Comparison of ENCODE assay signal across 20 cellular contexts in the genomic region with DNA sequence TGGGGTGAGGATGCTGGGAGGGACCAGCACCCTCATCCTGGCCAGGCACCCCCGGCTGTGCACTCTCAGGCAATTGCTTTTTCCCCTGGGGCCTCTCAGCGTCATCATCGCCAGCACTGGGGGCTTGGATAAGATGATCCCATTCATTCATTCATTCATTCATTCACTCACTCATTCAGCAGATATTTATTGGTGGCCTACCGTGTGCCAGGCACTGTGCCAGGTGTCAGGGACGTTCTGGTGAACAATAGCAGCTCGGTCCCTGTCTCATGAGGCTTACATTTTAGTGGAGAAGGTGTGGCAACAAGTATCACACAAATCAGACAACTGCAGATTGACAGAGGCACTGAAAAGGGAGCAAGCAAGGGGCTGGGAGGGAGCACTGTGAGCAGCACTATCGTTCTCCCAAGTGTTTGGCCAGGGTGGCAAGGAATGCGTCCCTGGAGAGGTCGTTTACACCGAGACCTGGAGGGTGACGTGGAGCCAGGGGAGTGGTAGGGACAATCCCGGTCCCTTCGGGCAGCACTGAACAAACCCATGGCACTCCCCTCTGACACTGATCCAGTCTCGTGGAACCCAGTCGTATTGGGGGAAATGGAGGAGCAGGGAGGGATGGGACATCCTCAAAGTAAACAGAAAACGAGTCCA.
DNase-seq lines count a peak whose midpoint lies in the region; ATAC-seq, FAIRE-seq and TF ChIP-seq lines count a peak whose summit lies in the region.
"Had no signal": no experiment of that assay in that cellular context is flagged by ENCODE, and none has a peak within 500 bp of the region (broad histone marks: within the 10 kb centered on the region; RNA-seq: fewer than 3 reads in every experiment).

No MANE protein-coding gene starts in this region.

- POLR2A ChIA-PET in K562 (lab: Yijun Ruan, JAX) = no interaction called here

- FAIRE-seq in K562 (lab: Jason Lieb, UNC) = no peak
- FAIRE-seq: RCC 7860 had no signal

- TF ChIP-seq RAD21 in K562 (CRISPR knock-in tag; conservative IDR thresholded peaks at IDR 0.05 in 1 of 2, IDR thresholded peaks at IDR 0.05 in 1 of 2) = no peak

- H3K9me3 ChIP-seq in K562 (replicated peaks; ENCODE audit: control insufficient read depth, insufficient read depth, low read depth, low read length) (no peaks in the 10 kb centered on the region), uterus (no peaks in the 10 kb centered on the region), gastrocnemius medialis (no peaks in the 10 kb centered on the region)
- H3K9me3 ChIP-seq: MG63 had no signal

- no peak overlapping the region for H2AFZ ChIP-seq in K562 (ENCODE audit: low read depth, low read length)

- H4K20me1 ChIP-seq in K562 (replicated peaks; ENCODE audit: control insufficient read depth, insufficient read depth, low read length) = 0 out of 2 replicates have a peak, but pooled peaks cover 4% of the 10 kb centered on the region

- ATAC-seq in Right ventricle myocardium superior (ENCODE audit: poor library complexity) (no peak), K562 (no peak; the same call in 2 of the 3 replicates), HG03469 (IDR thresholded peaks at IDR 0.05; ENCODE audit: unreplicated experiment) (no peak), gastrocnemius medialis (no peak)
- ATAC-seq: GM23338, SK-N-SH treated with all-trans-retinoic acid at 6 μM for 48 hours had no signal

- H3K4me1 ChIP-seq in K562 (replicated peaks in 1 of 2; ENCODE audit: control insufficient read depth in 2 of 2, insufficient read depth in 2 of 2, low read length in 2 of 2) = peaks cover 4 to 12% of the 10 kb centered on the region in 2 experiments; a peak in 3 of 5 replicates
- H3K4me1 ChIP-seq in uterus = no peaks in the 10 kb centered on the region
- H3K4me1 ChIP-seq in gastrocnemius medialis = no peaks in the 10 kb centered on the region

- H3K9ac ChIP-seq in K562 (ENCODE audit: insufficient read depth in 1 of 2, low read depth in 2 of 2, low read length in 2 of 2) = no peak overlapping the region

- H3K4me3 ChIP-seq in K562 = no peak overlapping the region
- H3K4me3 ChIP-seq in uterus = no peak overlapping the region
- H3K4me3 ChIP-seq in gastrocnemius medialis = no peak overlapping the region
- H3K4me3 ChIP-seq: GM23338, MG63 had no signal

- no peak overlapping the region for H3K27ac ChIP-seq in K562 (ENCODE audit: extremely low read depth, low read depth, low read length)
- H3K27ac ChIP-seq in uterus = no peak overlapping the region
- H3K27ac ChIP-seq in gastrocnemius medialis = no peak overlapping the region

- H3K79me2 ChIP-seq in K562 (ENCODE audit: control insufficient read depth, insufficient read depth, low read length) = no peaks in the 10 kb centered on the region

- DNase-seq in cardiac septum (ENCODE audit: low spot score) (peak; percentile 68), Right ventricle myocardium superior (no peak), K562 (ENCODE audit: extremely low read depth in 1 of 4, low spot score in 3 of 4) (no peak), mesenteric fat pad (ENCODE audit: low spot score) (peak; percentile 59), uterus (peak; percentile 2 to 3), dedifferentiated amniotic fluid mesenchymal stem cell (ENCODE audit: extremely low spot score) (no peak), gastrocnemius medialis (no peak)
- DNase-seq: Calu3; CD4-positive, alpha-beta T cell; DMS79; MG63; NCI-H1092; NCI-H1694 treated with DMSO at 0.1 percent for 48 hours; NCI-H2107; NCI-H2227 treated with DMSO at 0.1 percent for 48 hours; SHP77 treated with DMSO at 0.1 percent for 48 hours had no signal

- H3K36me3 ChIP-seq in K562 (ENCODE audit: control insufficient read depth, insufficient read depth, low read length) (no peaks in the 10 kb centered on the region), uterus (no peaks in the 10 kb centered on the region), gastrocnemius medialis (no peaks in the 10 kb centered on the region)
- H3K36me3 ChIP-seq: MG63 had no signal

- H3K9me1 ChIP-seq in K562 (ENCODE audit: control insufficient read depth, insufficient read depth, low read length) = no peaks in the 10 kb centered on the region

- WGBS in K562 (ENCODE audit: insufficient coverage, low coverage, missing lambda C conversion rate) = 1% methylated on average over 16 of the region's 16 CpGs

- TF ChIP-seq CTCF in K562 (IDR thresholded peaks at IDR 0.05 in 2 of 3, conservative IDR thresholded peaks at IDR 0.05 in 1 of 3; ENCODE audit: insufficient read depth in 2 of 3, low read depth in 1 of 3, low read length in 3 of 3) (no peak), uterus (IDR thresholded peaks at IDR 0.05) (no peak), gastrocnemius medialis (IDR thresholded peaks at IDR 0.05 in 4 of 5, conservative IDR thresholded peaks at IDR 0.05 in 1 of 5) (no peak)

- H3K27me3 ChIP-seq in K562 (ENCODE audit: control insufficient read depth in 2 of 2, insufficient read depth in 2 of 2, low read length in 2 of 2) (peaks cover 40 to 84% of the 10 kb centered on the region in 2 experiments), uterus (no peaks in the 10 kb centered on the region), gastrocnemius medialis (peaks cover 8 to 24% (median 19%) of the 10 kb centered on the region in 3 donors)
- H3K27me3 ChIP-seq: MG63 had no signal

- TF ChIP-seq POLR2A in K562 (conservative IDR thresholded peaks at IDR 0.05) = no peak
- TF ChIP-seq POLR2A in uterus (IDR thresholded peaks at IDR 0.05) = no peak
- no peak for TF ChIP-seq POLR2A in gastrocnemius medialis (IDR thresholded peaks at IDR 0.05)

- in situ Hi-C loops in K562 (cut with MboI) = no loop called here
- in situ Hi-C loops in gastrocnemius medialis (cut with MboI; ENCODE audit: low sequenced_read_pairs in 4 of 4) = no loop called here

- TF ChIP-seq EP300 in K562 (IDR thresholded peaks at IDR 0.05; ENCODE audit: low read length) = no peak

- peak overlapping the region; percentile 71 for H3K4me2 ChIP-seq in K562 (ENCODE audit: insufficient read depth, low read length)
- H3K4me2 ChIP-seq: GM23338 had no signal

- no TSS peak for BruUV-seq in K562 (replicated peaks; lab: Mats Ljungman, UMichigan)

- CTCF ChIA-PET in K562 (lab: Yijun Ruan, JAX; ENCODE audit: low intra/inter-chr PET ratio) = no interaction called here

- intact Hi-C loops in cardiac septum (cut with DNase I) = no loop called here
- intact Hi-C loops in Right ventricle myocardium superior (cut with DNase I) = no loop called here
- intact Hi-C loops in K562 (cut with micrococcal nuclease) = no loop called here
- intact Hi-C loops in uterus (cut with DNase I; ENCODE audit: low total_unique reads) = no loop called here
- intact Hi-C loops in gastrocnemius medialis (cut with DNase I; ENCODE audit: low total_unique reads) = no loop called here

TF ChIP-seq in K562, 482 proteins besides CTCF, POLR2A, EP300 and RAD21:
- TF ChIP-seq ASH1L (IDR thresholded peaks at IDR 0.05; ENCODE audit: borderline replicate concordance, low read depth, partially characterized antibody) (no peak), HDAC6 (IDR thresholded peaks at IDR 0.05; ENCODE audit: low read depth, low read length) (no peak), ZNF263 (CRISPR knock-in tag; IDR thresholded peaks at IDR 0.05; ENCODE audit: borderline replicate concordance) (0 out of 2 replicates have a peak, but pooled peaks have one; percentile 22), ZNF24 (IDR thresholded peaks at IDR 0.05) (peak; percentile 89)

Comparison
In these comparisons a context has a peak if more than half of its experiments do, and no peak if none do; other contexts are left out.
1. DNase-seq: peak in cardiac septum (single experiment), mesenteric fat pad (single experiment) and uterus (2 of 2); none in Right ventricle myocardium superior (single experiment), K562 (0 of 4), dedifferentiated amniotic fluid mesenchymal stem cell (single experiment) and gastrocnemius medialis (0 of 2).